8 cellular contexts compared by ENCODE assay signal in genomic region chr13:20721454-20722357, GRCh38. TPM values are rescaled to one million over a fixed set of nuclear protein-coding genes. Genes with fewer than 3 reads are reported as not detected.
A peak's percentile ranks its signal among the peaks of the same experiment; 100 is the strongest.
DNase-seq lines count a peak whose midpoint lies in the region; ATAC-seq and TF ChIP-seq lines count a peak whose summit lies in the region.

No MANE protein-coding gene starts in this region.

- H3K23ac ChIP-seq in mesenchymal stem cell (ENCODE audit: low read length in 2 of 2) = peak overlapping the region in 1 of 2 experiments; percentile 90

- peak in 1 of 6 experiments; percentile 7 for TF ChIP-seq CTCF in upper lobe of left lung (IDR thresholded peaks at IDR 0.05)

- no peak for TF ChIP-seq EP300 in upper lobe of left lung (IDR thresholded peaks at IDR 0.05)

- H2BK5ac ChIP-seq in mesenchymal stem cell (ENCODE audit: low read depth, low read length, poor library complexity, severe bottlenecking) = no peak overlapping the region

- peak overlapping the region; percentile 27 for H3K4me3 ChIP-seq in ectodermal cell (ENCODE audit: insufficient read depth, low read depth, low read length)
- peak overlapping the region; percentile 56 to 66 for H3K4me3 ChIP-seq in mesenchymal stem cell (ENCODE audit: insufficient read depth in 1 of 2, low read depth in 1 of 2, low read length in 2 of 2)
- H3K4me3 ChIP-seq in upper lobe of left lung = peak overlapping the region; percentile 14 to 50 (median 38)

- H2BK12ac ChIP-seq in mesenchymal stem cell (ENCODE audit: low read length in 2 of 2) = no peak overlapping the region

- H4K91ac ChIP-seq in mesenchymal stem cell (ENCODE audit: low read length) = no peak overlapping the region

- peak overlapping the region; percentile 29 for H2AFZ ChIP-seq in mesenchymal stem cell (ENCODE audit: low read depth, low read length)

- H3K27me3 ChIP-seq in ectodermal cell (ENCODE audit: control insufficient read depth, insufficient read depth, low read length, poor library complexity, severe bottlenecking) (peaks cover 32% of the 10 kb centered on the region), mesenchymal stem cell (ENCODE audit: control insufficient read depth in 1 of 2, insufficient read depth in 1 of 2, low read length in 2 of 2) (peaks cover 7 to 18% of the 10 kb centered on the region in 2 experiments), upper lobe of left lung (peaks cover 0 to 10% (median 4%) of the 10 kb centered on the region in 4 donors)

- peak overlapping the region in 1 of 2 experiments; percentile 50 for H3K14ac ChIP-seq in mesenchymal stem cell (ENCODE audit: low read length in 2 of 2)

- H3K18ac ChIP-seq in mesenchymal stem cell (ENCODE audit: low read depth in 1 of 2, low read length in 2 of 2) = no peak overlapping the region

- H3K9me3 ChIP-seq in ectodermal cell (ENCODE audit: control insufficient read depth, low read length) = no peaks in the 10 kb centered on the region
- H3K9me3 ChIP-seq in mesenchymal stem cell (ENCODE audit: control insufficient read depth, low read length) = no peaks in the 10 kb centered on the region
- H3K9me3 ChIP-seq in upper lobe of left lung = no peaks in the 10 kb centered on the region

- DNase-seq in ELR (ENCODE audit: low read depth) (peak; percentile 79), NCI-H526 (lab: John Stamatoyannopoulos, UW) (peak; percentile 61 to 85), mesenchymal stem cell (peak; percentile 46), upper lobe of left lung (peak; percentile 43 to 85), H4 (ENCODE audit: low spot score) (no peak), medulla oblongata (ENCODE audit: extremely low spot score) (no peak), superior temporal gyrus (ENCODE audit: extremely low spot score) (no peak)

- peak in 1 of 2 donors; percentile 65 for ATAC-seq in upper lobe of left lung (ENCODE audit: low FRiP score in 2 of 2)

- peak overlapping the region; percentile 57 for H4K8ac ChIP-seq in mesenchymal stem cell (ENCODE audit: low read length)

- peak overlapping the region; percentile 30 for H3K9ac ChIP-seq in mesenchymal stem cell (ENCODE audit: low read length)

- no peak overlapping the region for H2BK15ac ChIP-seq in mesenchymal stem cell (ENCODE audit: low read depth, poor library complexity, severe bottlenecking)

- H3K4me2 ChIP-seq in mesenchymal stem cell (ENCODE audit: low read length, poor library complexity, severe bottlenecking) = peak overlapping the region; percentile 96

- H3K4me1 ChIP-seq in ectodermal cell (ENCODE audit: control insufficient read depth, insufficient read depth, low read length) = peaks cover 10% of the 10 kb centered on the region
- H3K4me1 ChIP-seq in mesenchymal stem cell (ENCODE audit: control insufficient read depth, insufficient read depth, low read depth, low read length) = peaks cover 13% of the 10 kb centered on the region
- peaks cover 13 to 14% (median 14%) of the 10 kb centered on the region in 4 donors for H3K4me1 ChIP-seq in upper lobe of left lung

- H3K27ac ChIP-seq in ectodermal cell (ENCODE audit: insufficient read depth, low read depth, low read length, poor library complexity, severe bottlenecking) (no peak overlapping the region), mesenchymal stem cell (ENCODE audit: low read length, poor library complexity, severe bottlenecking) (no peak overlapping the region), upper lobe of left lung (peak overlapping the region in 1 of 4 donors; percentile 8)

- no peak overlapping the region for H2BK120ac ChIP-seq in mesenchymal stem cell (ENCODE audit: low read depth, low read length)

- H3K4ac ChIP-seq in mesenchymal stem cell (ENCODE audit: low read depth in 1 of 2, low read length in 2 of 2) = no peak overlapping the region

- no peak for TF ChIP-seq POLR2A in upper lobe of left lung (IDR thresholded peaks at IDR 0.05)

- no peaks in the 10 kb centered on the region for H3K79me1 ChIP-seq in mesenchymal stem cell (replicated peaks; ENCODE audit: low read length, poor library complexity, severe bottlenecking)

- H2AK5ac ChIP-seq in mesenchymal stem cell (ENCODE audit: low read length, severe bottlenecking) = no peak overlapping the region

- 7 to 8% methylated on average over 78 to 80 of the region's 81 CpGs for WGBS in ectodermal cell, 2 experiments
- 5% methylated on average over 76 of the region's 81 CpGs for WGBS in mesenchymal stem cell
- 9 to 20% methylated on average over 17 to 38 of the region's 81 CpGs for WGBS in upper lobe of left lung, 2 donors

- H3K36me3 ChIP-seq in ectodermal cell (ENCODE audit: control insufficient read depth, insufficient read depth, low read length) (no peaks in the 10 kb centered on the region), mesenchymal stem cell (ENCODE audit: control insufficient read depth in 1 of 2, insufficient read depth in 2 of 2, low read depth in 1 of 2, low read length in 2 of 2) (no peaks in the 10 kb centered on the region), upper lobe of left lung (no peaks in the 10 kb centered on the region)

RNA-seq across cellular contexts. Expression of gene IL17D, which starts 18.2 kb away (rescaled TPM):
- 2.6 TPM for polyA plus RNA-seq in ectodermal cell (2013, experiment 1 of 4)
- polyA plus RNA-seq in ectodermal cell (2013, experiment 2 of 4) = 3.1 TPM
- polyA plus RNA-seq in ectodermal cell (2013, experiment 3 of 4) = 2.1 TPM
- 2.2 TPM for polyA plus RNA-seq in ectodermal cell (2013, experiment 4 of 4)
- polyA plus RNA-seq in mesenchymal stem cell (2013, experiment 1 of 2) = 0.62 TPM
- 0.53 TPM for polyA plus RNA-seq in mesenchymal stem cell (2013, experiment 2 of 2)
- total RNA-seq in upper lobe of left lung = 1 to 10 TPM; 1.0 to 6.4 (median 2.4) TPM
- total RNA-seq in H4 (2014; rRNA removed; shearing (Covaris generic)) = 0.43 and 0.97 TPM in 2 replicates

RNA-seq across cellular contexts. Expression of gene EEF1AKMT1, which starts 52.1 kb away (rescaled TPM):
- 21.6 TPM for polyA plus RNA-seq in ectodermal cell (2013, experiment 1 of 4)
- 22.0 TPM for polyA plus RNA-seq in ectodermal cell (2013, experiment 2 of 4)
- polyA plus RNA-seq in ectodermal cell (2013, experiment 3 of 4) = 14.0 TPM
- polyA plus RNA-seq in ectodermal cell (2013, experiment 4 of 4) = 12.7 TPM
- 5.9 TPM for polyA plus RNA-seq in mesenchymal stem cell (2013, experiment 1 of 2)
- 6.1 TPM for polyA plus RNA-seq in mesenchymal stem cell (2013, experiment 2 of 2)
- 10 to 100 TPM in 2 of 6 donors, 1 to 10 TPM in 4; 3.1 to 13.8 (median 9.0) TPM for total RNA-seq in upper lobe of left lung
- total RNA-seq in H4 (2014; rRNA removed; shearing (Covaris generic)) = 5.2 and 5.9 TPM in 2 replicates

Comparison
In these comparisons a context has a peak if more than half of its experiments do, and no peak if none do; other contexts are left out.
1. DNase-seq: peak in ELR (single experiment), NCI-H526 (2 of 2), mesenchymal stem cell (single experiment) and upper lobe of left lung (2 of 2); none in H4 (single experiment), medulla oblongata (single experiment) and superior temporal gyrus (single experiment).
2. Peak in every context shown above with its lines, with median percentiles within 50 percentile points of each other: H3K4me3 ChIP-seq.